ENCODE assay signal across 17 cellular contexts in genomic region chr5:139619861-139620260, GRCh38. TPM values are rescaled to one million over a fixed set of nuclear protein-coding genes. Genes with fewer than 3 reads are reported as not detected.
DNase-seq lines count a peak whose midpoint lies in the region; ATAC-seq and TF ChIP-seq lines count a peak whose summit lies in the region.
"Had no signal": no experiment of that assay in that cellular context is flagged by ENCODE, and none has a peak within 500 bp of the region (broad histone marks: within the 10 kb centered on the region; RNA-seq: fewer than 3 reads in every experiment).

No MANE protein-coding gene starts in this region.

- H3K36me3 Mint-ChIP-seq in stimulated activated naive CD8-positive, alpha-beta T cell treated with anti-CD3 and anti-CD28 coated beads, Interleukin-15, Interleukin-2, amounts not matched to agents 100 ng/mL and 50 ng/mL, for 24 hours (ENCODE audit: low read depth) = peaks cover 73% of the 10 kb centered on the region
- peaks cover 6% of the 10 kb centered on the region for H3K36me3 Mint-ChIP-seq in glutamatergic neuron (ENCODE audit: unreplicated experiment)

- DNase-seq in NCI-H82 (lab: John Stamatoyannopoulos, UW) (peak; percentile 62), NCI-H82 treated with DMSO at 0.1 percent for 48 hours (lab: John Stamatoyannopoulos, UW; ENCODE audit: unreplicated experiment) (no peak), glutamatergic neuron (peak; percentile 38), NCI-H345 treated with DMSO at 0.1 percent for 48 hours (lab: John Stamatoyannopoulos, UW; ENCODE audit: unreplicated experiment) (no peak), EL (no peak)
- no peak for DNase-seq in stimulated activated naive CD8-positive, alpha-beta T cell treated with anti-CD3 and anti-CD28 coated beads, Interleukin-15, amount 100 ng/mL, for 72 hours
- DNase-seq: 8988T; GF-D8; GM23248; KG1; NCI-H1436; NCI-H2029 treated with DMSO at 0.1 percent for 48 hours; NCI-H524 treated with DMSO at 0.1 percent for 48 hours; NK-92 treated with Interleukin-12 subunit alpha and Interleukin-12 subunit beta, amount 100 ng/mL, for 24 hours had no signal

- peaks cover 5% of the 10 kb centered on the region for H3K4me1 Mint-ChIP-seq in stimulated activated naive CD8-positive, alpha-beta T cell treated with anti-CD3 and anti-CD28 coated beads, Interleukin-15, Interleukin-2, amounts not matched to agents 100 ng/mL and 50 ng/mL, for 24 hours (ENCODE audit: low read depth)
- H3K4me1 Mint-ChIP-seq in stimulated activated naive CD8-positive, alpha-beta T cell treated with anti-CD3 and anti-CD28 coated beads, Interleukin-15, amount 100 ng/mL, for 72 hours = no peaks in the 10 kb centered on the region
- H3K4me1 Mint-ChIP-seq in glutamatergic neuron (ENCODE audit: low read depth, unreplicated experiment) = peaks cover 17% of the 10 kb centered on the region

- ATAC-seq in stimulated activated naive CD8-positive, alpha-beta T cell treated with anti-CD3 and anti-CD28 coated beads, Interleukin-15, amount 100 ng/mL, for 72 hours = no peak
- ATAC-seq in HG03469 (IDR thresholded peaks at IDR 0.05; ENCODE audit: unreplicated experiment) = no peak
- ATAC-seq: HepG2 had no signal

- no peaks in the 10 kb centered on the region for H3K9me3 Mint-ChIP-seq in stimulated activated naive CD8-positive, alpha-beta T cell treated with anti-CD3 and anti-CD28 coated beads, Interleukin-15, Interleukin-2, amounts not matched to agents 100 ng/mL and 50 ng/mL, for 24 hours
- H3K9me3 Mint-ChIP-seq in stimulated activated naive CD8-positive, alpha-beta T cell treated with anti-CD3 and anti-CD28 coated beads, Interleukin-15, amount 100 ng/mL, for 72 hours = no peaks in the 10 kb centered on the region
- peaks cover 4% of the 10 kb centered on the region for H3K9me3 Mint-ChIP-seq in glutamatergic neuron (ENCODE audit: unreplicated experiment)

- no peak for TF ChIP-seq CTCF in glutamatergic neuron (IDR thresholded peaks at IDR 0.05; ENCODE audit: partially characterized antibody, unreplicated experiment)

- H3K27ac Mint-ChIP-seq in stimulated activated naive CD8-positive, alpha-beta T cell treated with anti-CD3 and anti-CD28 coated beads, Interleukin-15, Interleukin-2, amounts not matched to agents 100 ng/mL and 50 ng/mL, for 24 hours = peak overlapping the region; percentile 36
- H3K27ac Mint-ChIP-seq in stimulated activated naive CD8-positive, alpha-beta T cell treated with anti-CD3 and anti-CD28 coated beads, Interleukin-15, amount 100 ng/mL, for 72 hours = peak overlapping the region in 1 of 2 donors; percentile 20
- peak overlapping the region; percentile 88 for H3K27ac Mint-ChIP-seq in glutamatergic neuron (ENCODE audit: unreplicated experiment)

- no peaks in the 10 kb centered on the region for H3K27me3 Mint-ChIP-seq in stimulated activated naive CD8-positive, alpha-beta T cell treated with anti-CD3 and anti-CD28 coated beads, Interleukin-15, Interleukin-2, amounts not matched to agents 100 ng/mL and 50 ng/mL, for 24 hours
- H3K27me3 Mint-ChIP-seq in stimulated activated naive CD8-positive, alpha-beta T cell treated with anti-CD3 and anti-CD28 coated beads, Interleukin-15, amount 100 ng/mL, for 72 hours = no peaks in the 10 kb centered on the region
- peaks cover 4% of the 10 kb centered on the region for H3K27me3 Mint-ChIP-seq in glutamatergic neuron (ENCODE audit: unreplicated experiment)

- H3K4me3 Mint-ChIP-seq in stimulated activated naive CD8-positive, alpha-beta T cell treated with anti-CD3 and anti-CD28 coated beads, Interleukin-15, Interleukin-2, amounts not matched to agents 100 ng/mL and 50 ng/mL, for 24 hours = no peak overlapping the region
- no peak overlapping the region for H3K4me3 Mint-ChIP-seq in stimulated activated naive CD8-positive, alpha-beta T cell treated with anti-CD3 and anti-CD28 coated beads, Interleukin-15, amount 100 ng/mL, for 72 hours
- H3K4me3 Mint-ChIP-seq in glutamatergic neuron (ENCODE audit: unreplicated experiment) = peak overlapping the region; percentile 43

RNA-seq across cellular contexts. Expression of gene CXXC5, which starts 28.3 kb away (rescaled TPM):
- 130 TPM for total RNA-seq in glutamatergic neuron (ENCODE audit: unreplicated experiment)

RNA-seq across cellular contexts. Expression of gene UBE2D2, which starts 58.7 kb away (rescaled TPM):
- 188 TPM for total RNA-seq in glutamatergic neuron (ENCODE audit: unreplicated experiment)

Comparison
In these comparisons a context has a peak if more than half of its experiments do, and no peak if none do; other contexts are left out.
1. DNase-seq: peak in NCI-H82 (single experiment) and glutamatergic neuron (single experiment); none in NCI-H82 treated with DMSO at 0.1 percent for 48 hours (single experiment), stimulated activated naive CD8-positive, alpha-beta T cell treated with anti-CD3 and anti-CD28 coated beads, Interleukin-15, amount 100 ng/mL, for 72 hours (0 of 2), NCI-H345 treated with DMSO at 0.1 percent for 48 hours (single experiment) and EL (single experiment).